8 cellular contexts compared by ENCODE assay signal in genomic region chrX:47232197-47232802, GRCh38. TPM values are rescaled to one million over a fixed set of nuclear protein-coding genes. Genes with fewer than 3 reads are reported as not detected.
A peak's percentile ranks its signal among the peaks of the same experiment; 100 is the strongest.
DNase-seq lines count a peak whose midpoint lies in the region; ATAC-seq and TF ChIP-seq lines count a peak whose summit lies in the region.

No MANE protein-coding gene starts in this region.

- H3K4me3 ChIP-seq in astrocyte of the spinal cord (ENCODE audit: low read depth, low read length) = peak overlapping the region; percentile 64
- H3K4me3 ChIP-seq in urinary bladder (ENCODE audit: low read depth, low read length) = peak overlapping the region; percentile 55

- H3K36me3 ChIP-seq in urinary bladder (ENCODE audit: insufficient read depth) = no peaks in the 10 kb centered on the region

- WGBS in urinary bladder = 61% methylated on average over 8 of the region's 8 CpGs

- CTCF ChIA-PET in activated naive CD4-positive, alpha-beta T cell treated with anti-CD3 and anti-CD28 coated beads, Interleukin-2, amount 10 ng/mL, durations not matched to agents 7 days and 5 days (lab: Charles Lee) = interaction anchor here (1.0 kb wide), 1 partner anchor 13 kb away, joined by 3 read pairs; no protein-coding TSS in a partner anchor

- H3K36me3 Mint-ChIP-seq in activated naive CD4-positive, alpha-beta T cell treated with anti-CD3 and anti-CD28 coated beads, Interleukin-2, amount 10 ng/mL, durations not matched to agents 7 days and 5 days = peaks cover 27% of the 10 kb centered on the region
- H3K36me3 Mint-ChIP-seq in memory B cell = peaks cover 11% of the 10 kb centered on the region

- no peaks in the 10 kb centered on the region for H3K4me1 ChIP-seq in urinary bladder (ENCODE audit: insufficient read depth)

- ATAC-seq in memory B cell (ENCODE audit: low read depth) (no peak), GM21529 (IDR thresholded peaks at IDR 0.05; ENCODE audit: unreplicated experiment) (no peak)

- peak overlapping the region; percentile 99 for H3K27ac ChIP-seq in urinary bladder (ENCODE audit: low read depth)

- peak overlapping the region; percentile 98 for H3K27ac Mint-ChIP-seq in activated naive CD4-positive, alpha-beta T cell treated with anti-CD3 and anti-CD28 coated beads, Interleukin-2, amount 10 ng/mL, durations not matched to agents 7 days and 5 days
- peak overlapping the region; percentile 98 for H3K27ac Mint-ChIP-seq in memory B cell

- H3K4me3 Mint-ChIP-seq in activated naive CD4-positive, alpha-beta T cell treated with anti-CD3 and anti-CD28 coated beads, Interleukin-2, amount 10 ng/mL, durations not matched to agents 7 days and 5 days = peak overlapping the region; percentile 88
- peak overlapping the region; percentile 91 for H3K4me3 Mint-ChIP-seq in memory B cell

- no peaks in the 10 kb centered on the region for H3K27me3 Mint-ChIP-seq in activated naive CD4-positive, alpha-beta T cell treated with anti-CD3 and anti-CD28 coated beads, Interleukin-2, amount 10 ng/mL, durations not matched to agents 7 days and 5 days
- H3K27me3 Mint-ChIP-seq in memory B cell = no peaks in the 10 kb centered on the region

- H3K4me1 Mint-ChIP-seq in activated naive CD4-positive, alpha-beta T cell treated with anti-CD3 and anti-CD28 coated beads, Interleukin-2, amount 10 ng/mL, durations not matched to agents 7 days and 5 days = peaks cover 27% of the 10 kb centered on the region
- H3K4me1 Mint-ChIP-seq in memory B cell = peaks cover 6% of the 10 kb centered on the region

- H3K9me3 Mint-ChIP-seq in activated naive CD4-positive, alpha-beta T cell treated with anti-CD3 and anti-CD28 coated beads, Interleukin-2, amount 10 ng/mL, durations not matched to agents 7 days and 5 days = no peaks in the 10 kb centered on the region
- no peaks in the 10 kb centered on the region for H3K9me3 Mint-ChIP-seq in memory B cell

- DNase-seq in activated naive CD4-positive, alpha-beta T cell treated with anti-CD3 and anti-CD28 coated beads, Interleukin-2, amount 10 ng/mL, durations not matched to agents 7 days and 5 days = no peak
- DNase-seq in activated naive CD4-positive, alpha-beta T cell (lab: John Stamatoyannopoulos, UW) = no peak
- DNase-seq in astrocyte of the spinal cord (ENCODE audit: low read depth, low spot score) (no peak), memory B cell (ENCODE audit: low spot score in 2 of 2) (no peak), SIG-M5 treated with dmso at 0.1 percent for 504 hours (lab: John Stamatoyannopoulos, UW; ENCODE audit: unreplicated experiment) (no peak), AG08395 (ENCODE audit: low spot score) (no peak)

- no peak for TF ChIP-seq CTCF in astrocyte of the spinal cord (IDR thresholded peaks at IDR 0.05; ENCODE audit: low read depth, low read length)

- in situ Hi-C loops in astrocyte of the spinal cord (cut with HindIII; ENCODE audit: low sequenced_read_pairs) = no loop called here

RNA-seq across cellular contexts. Expression of gene USP11, which starts 0.5 kb away (rescaled TPM):
- total RNA-seq in urinary bladder = 52.5 TPM
- polyA plus RNA-seq in urinary bladder = 45.6 TPM

RNA-seq across cellular contexts. Expression of gene CDK16, which starts 13.8 kb away (rescaled TPM):
- total RNA-seq in urinary bladder = 49.1 TPM
- polyA plus RNA-seq in urinary bladder = 56.8 TPM

RNA-seq across cellular contexts. Expression of gene UBA1, which starts 38.7 kb away (rescaled TPM):
- total RNA-seq in urinary bladder = 61.0 TPM
- 119 TPM for polyA plus RNA-seq in urinary bladder
